ENCODE assay signal across 1 cellular context in the genomic region with DNA sequence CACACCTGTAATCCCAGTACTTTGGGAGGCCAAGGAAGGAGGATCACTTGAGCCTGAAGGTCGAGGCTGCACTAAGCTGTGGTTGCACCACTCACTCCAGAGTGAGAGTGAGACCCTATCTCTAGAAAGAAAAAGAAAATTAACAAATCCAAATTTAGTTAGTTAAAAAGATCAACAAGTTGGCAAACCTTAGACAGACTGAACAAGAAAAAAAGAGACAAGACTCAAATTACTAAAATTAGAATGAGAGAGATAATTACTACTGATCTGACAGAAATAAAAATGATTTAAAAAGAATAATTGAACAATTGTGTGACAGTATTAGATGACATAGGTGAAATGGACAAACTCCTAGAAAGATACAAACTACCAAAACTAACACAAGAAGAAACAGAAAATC.
TF ChIP-seq lines count a peak whose summit lies in the region.

No MANE protein-coding gene starts in this region.

TF ChIP-seq in IMR-90, 13 proteins besides CTCF, POLR2A, EP300 and RAD21:
- no peak for TF ChIP-seq CEBPB (IDR thresholded peaks at IDR 0.05; ENCODE audit: low read depth, low read length)
- no peak for TF ChIP-seq CHD1 (IDR thresholded peaks at IDR 0.05; ENCODE audit: low read depth, low read length)
- TF ChIP-seq, protein P1, sequence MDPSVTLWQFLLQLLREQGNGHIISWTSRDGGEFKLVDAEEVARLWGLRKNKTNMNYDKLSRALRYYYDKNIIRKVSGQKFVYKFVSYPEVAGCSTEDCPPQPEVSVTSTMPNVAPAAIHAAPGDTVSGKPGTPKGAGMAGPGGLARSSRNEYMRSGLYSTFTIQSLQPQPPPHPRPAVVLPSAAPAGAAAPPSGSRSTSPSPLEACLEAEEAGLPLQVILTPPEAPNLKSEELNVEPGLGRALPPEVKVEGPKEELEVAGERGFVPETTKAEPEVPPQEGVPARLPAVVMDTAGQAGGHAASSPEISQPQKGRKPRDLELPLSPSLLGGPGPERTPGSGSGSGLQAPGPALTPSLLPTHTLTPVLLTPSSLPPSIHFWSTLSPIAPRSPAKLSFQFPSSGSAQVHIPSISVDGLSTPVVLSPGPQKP (IDR thresholded peaks at IDR 0.05; ENCODE audit: borderline replicate concordance, low read depth, low read length): no peak
- no peak for TF ChIP-seq SMC3 (IDR thresholded peaks at IDR 0.05; ENCODE audit: low read depth, low read length)
- TF ChIP-seq USF2 (IDR thresholded peaks at IDR 0.05; ENCODE audit: low read depth, low read length): no peak
- TF ChIP-seq BHLHE40 (IDR thresholded peaks at IDR 0.05; ENCODE audit: low read depth, low read length): no peak
- TF ChIP-seq RFX5 (IDR thresholded peaks at IDR 0.05; ENCODE audit: low read depth, low read length): no peak
- no peak for TF ChIP-seq RCOR1 (IDR thresholded peaks at IDR 0.05; ENCODE audit: insufficient replicate concordance, low read length)
- no peak for TF ChIP-seq MXI1 (IDR thresholded peaks at IDR 0.05; ENCODE audit: borderline replicate concordance, low read depth, low read length)
